15 cellular contexts compared by ENCODE assay signal in the genomic region with DNA sequence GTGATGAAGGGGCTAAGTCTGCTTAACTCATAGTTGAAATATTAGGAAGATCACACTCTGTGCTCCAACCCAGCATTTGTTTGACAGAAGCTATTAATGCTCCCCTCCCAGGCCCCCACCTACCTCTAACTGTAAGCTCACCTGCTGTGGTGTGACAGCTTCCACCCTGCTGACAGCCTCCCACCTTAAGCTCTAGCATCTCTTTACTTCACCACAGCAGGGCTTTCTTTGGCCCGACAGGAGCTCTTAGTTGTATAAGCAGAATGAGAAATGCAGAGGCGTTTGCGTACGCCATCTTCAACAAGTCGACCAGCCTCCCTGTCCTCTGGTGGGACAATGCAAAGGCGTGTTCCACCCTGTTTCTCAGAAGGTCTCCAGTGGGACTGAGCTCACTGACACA.
DNase-seq lines count a peak whose midpoint lies in the region; ATAC-seq and TF ChIP-seq lines count a peak whose summit lies in the region.
"Had no signal": no experiment of that assay in that cellular context is flagged by ENCODE, and none has a peak within 500 bp of the region (broad histone marks: within the 10 kb centered on the region; RNA-seq: fewer than 3 reads in every experiment).

No MANE protein-coding gene starts in this region.

- H3K23me2 ChIP-seq in H9 (ENCODE audit: insufficient read length, low read depth, low read length, poor library complexity, severe bottlenecking): no peaks in the 10 kb centered on the region

- no peak overlapping the region for H2AFZ ChIP-seq in H9 (ENCODE audit: low read length)
- peak overlapping the region; percentile 39 for H2AFZ ChIP-seq in IMR-90 (replicated peaks; ENCODE audit: low read length, poor library complexity)

- H3K4me2 ChIP-seq in H9 (ENCODE audit: insufficient read depth, insufficient read length, low read length) (no peak overlapping the region), IMR-90 (ENCODE audit: low read depth, low read length) (no peak overlapping the region)

- no CpG with 5 or more reads among the region's 6 CpGs for WGBS in H9 (ENCODE audit: extremely low coverage, insufficient read length, low lambda C conversion rate)
- no CpG with 5 or more reads among the region's 6 CpGs for WGBS in IMR-90 (ENCODE audit: extremely low coverage in 2 of 2, insufficient read length in 1 of 2), 2 experiments

- no peak overlapping the region for H3T11ph ChIP-seq in H9 (ENCODE audit: low read length)

- no peaks in the 10 kb centered on the region for H3K27me3 ChIP-seq in H9 (ENCODE audit: insufficient read depth, low read length)
- no peaks in the 10 kb centered on the region for H3K27me3 ChIP-seq in IMR-90 (ENCODE audit: control insufficient read depth, insufficient read depth, low read length)

- intact Hi-C loops in IMR-90 (cut with micrococcal nuclease): no loop called here
- intact Hi-C loops in activated CD4-positive, alpha-beta T cell treated with anti-CD3 and anti-CD28 coated beads, Interleukin-2, amount 10 ng/mL, durations not matched to agents 24 days and 14 days (cut with micrococcal nuclease): no loop called here

- peaks cover 11% of the 10 kb centered on the region for H3K9me1 ChIP-seq in IMR-90 (ENCODE audit: insufficient read depth, low read length)

- H3K9me3 Mint-ChIP-seq in H9 (no peaks in the 10 kb centered on the region), neural crest cell (no peaks in the 10 kb centered on the region)
- H3K9me3 Mint-ChIP-seq in activated CD4-positive, alpha-beta T cell treated with anti-CD3 and anti-CD28 coated beads, Interleukin-2, amount 10 ng/mL, durations not matched to agents 24 days and 14 days: no peaks in the 10 kb centered on the region
- H3K9me3 Mint-ChIP-seq: CD4-positive, alpha-beta T cell had no signal

- no peak overlapping the region for H2BK15ac ChIP-seq in H9 (ENCODE audit: low read depth, low read length)
- no peak overlapping the region; the same call in 2 of the 3 replicates for H2BK15ac ChIP-seq in IMR-90 (ENCODE audit: low read depth, low read length)

- H3K23ac ChIP-seq in H9 (ENCODE audit: insufficient read length, low read depth, low read length): no peak overlapping the region
- no peak overlapping the region for H3K23ac ChIP-seq in IMR-90 (ENCODE audit: low read depth, low read length)

- DNase-seq in H9: no peak
- DNase-seq in IMR-90: no peak
- no peak for DNase-seq in neural crest cell (ENCODE audit: low read depth, low spot score)
- no peak for DNase-seq in retina
- DNase-seq in cerebellar nuclear complex (lab: John Stamatoyannopoulos, UW): no peak
- no peak for DNase-seq in activated CD4-positive, alpha-beta T cell treated with anti-CD3 and anti-CD28 coated beads, Interleukin-2, amount 10 ng/mL, durations not matched to agents 24 days and 14 days
- DNase-seq: Caco-2; CD4-positive, alpha-beta T cell; DMS79 treated with DMSO at 0.1 percent for 48 hours; GF-D8; GOT3; H7; KBM-7 had no signal

- dilution Hi-C loops in IMR-90 (cut with HindIII; ENCODE audit: low sequenced_read_pairs, unreplicated experiment): no loop called here

- H3K4me3 Mint-ChIP-seq in H9: no peak overlapping the region
- H3K4me3 Mint-ChIP-seq in neural crest cell: no peak overlapping the region
- no peak overlapping the region for H3K4me3 Mint-ChIP-seq in activated CD4-positive, alpha-beta T cell treated with anti-CD3 and anti-CD28 coated beads, Interleukin-2, amount 10 ng/mL, durations not matched to agents 24 days and 14 days
- H3K4me3 Mint-ChIP-seq: CD4-positive, alpha-beta T cell; IgD-negative memory B cell had no signal

- CTCF ChIA-PET in IMR-90 (lab: Yijun Ruan, JAX): no interaction called here

- no TSS peak for BruUV-seq in IMR-90 (replicated peaks; lab: Mats Ljungman, UMichigan)

- no peak for TF ChIP-seq RAD21 in IMR-90 (IDR thresholded peaks at IDR 0.05; ENCODE audit: low read length)

- H3K9ac ChIP-seq in H9 (ENCODE audit: extremely low read depth, insufficient read length, low read length) (no peak overlapping the region), IMR-90 (ENCODE audit: low read depth, low read length) (no peak overlapping the region)

- no peak overlapping the region for H3K4ac ChIP-seq in H9 (ENCODE audit: low read depth, low read length)
- H3K4ac ChIP-seq in IMR-90 (ENCODE audit: low read depth, low read length): no peak overlapping the region

- H3K4me1 ChIP-seq in H9 (ENCODE audit: insufficient read depth, low read length) (peaks cover 4% of the 10 kb centered on the region; the same call in 1 of the 2 replicates), IMR-90 (ENCODE audit: control insufficient read depth, insufficient read depth, low read length) (peaks cover 11% of the 10 kb centered on the region; the same call in 1 of the 2 replicates)
- H3K4me1 ChIP-seq: Caco-2 had no signal

- peaks cover 16 to 22% of the 10 kb centered on the region in 2 experiments for H3K4me1 Mint-ChIP-seq in H9
- peaks cover 4% of the 10 kb centered on the region for H3K4me1 Mint-ChIP-seq in neural crest cell
- H3K4me1 Mint-ChIP-seq in activated CD4-positive, alpha-beta T cell treated with anti-CD3 and anti-CD28 coated beads, Interleukin-2, amount 10 ng/mL, durations not matched to agents 24 days and 14 days: peaks cover 4% of the 10 kb centered on the region
- H3K4me1 Mint-ChIP-seq: IgD-negative memory B cell had no signal

- H4K8ac ChIP-seq in H9 (replicated peaks; ENCODE audit: insufficient read length, low read depth, low read length) (no peak overlapping the region), IMR-90 (ENCODE audit: low read depth in 2 of 2, low read length in 2 of 2) (no peak overlapping the region)

- H2AK5ac ChIP-seq in H9 (ENCODE audit: insufficient read length, low read length) (no peak overlapping the region), IMR-90 (ENCODE audit: low read depth, low read length) (no peak overlapping the region; the same call in 1 of the 2 replicates)

- H3K4me3 ChIP-seq in IMR-90 (ENCODE audit: insufficient read depth, low read depth, low read length): no peak overlapping the region

- H4K5ac ChIP-seq in H9 (ENCODE audit: insufficient read length, low read depth, low read length): no peak overlapping the region
- H4K5ac ChIP-seq in IMR-90 (ENCODE audit: low read depth, low read length): no peak overlapping the region

- H3K79me1 ChIP-seq in H9 (ENCODE audit: insufficient read depth, low read depth, low read length, poor library complexity, severe bottlenecking): no peaks in the 10 kb centered on the region
- H3K79me1 ChIP-seq in IMR-90 (ENCODE audit: low read depth in 1 of 2, low read length in 2 of 2): no peaks in the 10 kb centered on the region

- TF ChIP-seq CTCF in H9 (conservative IDR thresholded peaks at IDR 0.05) (no peak), IMR-90 (conservative IDR thresholded peaks at IDR 0.05; ENCODE audit: low read depth, low read length) (no peak), neural crest cell (conservative IDR thresholded peaks at IDR 0.05) (no peak)

- no peak overlapping the region for H2BK5ac ChIP-seq in H9 (ENCODE audit: insufficient read length, low read length)
- H2BK5ac ChIP-seq in IMR-90 (ENCODE audit: low read depth, low read length, poor library complexity, severe bottlenecking): no peak overlapping the region

- no peak overlapping the region for H3K14ac ChIP-seq in H9 (ENCODE audit: insufficient read depth, low read length)
- H3K14ac ChIP-seq in IMR-90 (replicated peaks; ENCODE audit: low read depth, low read length): no peak overlapping the region

- H3K27me3 Mint-ChIP-seq in H9 (ENCODE audit: low read depth) (no peaks in the 10 kb centered on the region), neural crest cell (ENCODE audit: low read depth) (no peaks in the 10 kb centered on the region)
- H3K27me3 Mint-ChIP-seq in activated CD4-positive, alpha-beta T cell treated with anti-CD3 and anti-CD28 coated beads, Interleukin-2, amount 10 ng/mL, durations not matched to agents 24 days and 14 days: no peaks in the 10 kb centered on the region
- H3K27me3 Mint-ChIP-seq: CD4-positive, alpha-beta T cell; IgD-negative memory B cell had no signal

- no peaks in the 10 kb centered on the region for H3K79me2 ChIP-seq in H9 (ENCODE audit: insufficient read depth, low read length)

- no peak overlapping the region for H3K56ac ChIP-seq in H9 (ENCODE audit: insufficient read length, low read depth, low read length)
- H3K56ac ChIP-seq in IMR-90 (ENCODE audit: extremely low read depth, insufficient read depth, low read length): no peak overlapping the region

- no peak overlapping the region for H2BK12ac ChIP-seq in H9 (ENCODE audit: insufficient read length, low read depth, low read length)

- H2BK120ac ChIP-seq in H9 (ENCODE audit: low read depth, low read length, poor library complexity, severe bottlenecking): no peak overlapping the region
- H2BK120ac ChIP-seq in IMR-90 (ENCODE audit: low read depth, low read length): peak overlapping the region; percentile 42; the same call in 1 of the 2 replicates

- H3K36me3 ChIP-seq in IMR-90 (ENCODE audit: control insufficient read depth, insufficient read depth, low read length): no peaks in the 10 kb centered on the region

- peak overlapping the region in 2 of 3 experiments; percentile 41 to 78; a peak in 3 of 7 replicates for H3K27ac Mint-ChIP-seq in H9
- H3K27ac Mint-ChIP-seq in neural crest cell (ENCODE audit: unreplicated experiment): peak overlapping the region; percentile 58
- no peak overlapping the region for H3K27ac Mint-ChIP-seq in activated CD4-positive, alpha-beta T cell treated with anti-CD3 and anti-CD28 coated beads, Interleukin-2, amount 10 ng/mL, durations not matched to agents 24 days and 14 days
- H3K27ac Mint-ChIP-seq: CD4-positive, alpha-beta T cell had no signal

- H3K27ac ChIP-seq in H9 (ENCODE audit: insufficient read length, low read depth, low read length): no peak overlapping the region
- H3K27ac ChIP-seq in IMR-90 (ENCODE audit: insufficient read depth, low read length): no peak overlapping the region
- H3K27ac ChIP-seq: C4-2B had no signal

- H2AK9ac ChIP-seq in IMR-90 (replicated peaks; ENCODE audit: low read depth, low read length, poor library complexity): peak overlapping the region; percentile 7

- H4K91ac ChIP-seq in H9 (ENCODE audit: insufficient read length, low read depth, low read length): no peak overlapping the region
- no peak overlapping the region for H4K91ac ChIP-seq in IMR-90 (ENCODE audit: insufficient read depth, low read depth, low read length)

- POLR2A ChIA-PET in IMR-90 (lab: Charles Lee; ENCODE audit: unreplicated experiment): no interaction called here

- H3K18ac ChIP-seq in H9 (ENCODE audit: insufficient read length, low read depth, low read length) (no peak overlapping the region), IMR-90 (ENCODE audit: low read depth, low read length) (no peak overlapping the region)

- H3K36me3 Mint-ChIP-seq in H9 (ENCODE audit: insufficient read depth in 1 of 3, low read depth in 3 of 3) (no peaks in the 10 kb centered on the region), neural crest cell (ENCODE audit: low read depth) (no peaks in the 10 kb centered on the region)
- no peaks in the 10 kb centered on the region for H3K36me3 Mint-ChIP-seq in activated CD4-positive, alpha-beta T cell treated with anti-CD3 and anti-CD28 coated beads, Interleukin-2, amount 10 ng/mL, durations not matched to agents 24 days and 14 days (ENCODE audit: low read depth)
- H3K36me3 Mint-ChIP-seq: IgD-negative memory B cell had no signal

- no peak for TF ChIP-seq POLR2A in IMR-90 (IDR thresholded peaks at IDR 0.05; ENCODE audit: low read depth, low read length)

- H4K20me1 ChIP-seq in H9 (ENCODE audit: control insufficient read depth, insufficient read depth, insufficient read length): no peaks in the 10 kb centered on the region
- H4K20me1 ChIP-seq in IMR-90 (ENCODE audit: insufficient read depth, low read length): no peaks in the 10 kb centered on the region

- ATAC-seq in IMR-90 (ENCODE audit: low read depth): no peak

- in situ Hi-C loops in IMR-90 (cut with MboI; ENCODE audit: low sequenced_read_pairs): no loop called here

- H3K9me3 ChIP-seq in H9 (ENCODE audit: control insufficient read depth, low read depth, low read length): no peaks in the 10 kb centered on the region
- no peaks in the 10 kb centered on the region for H3K9me3 ChIP-seq in IMR-90 (ENCODE audit: control insufficient read depth, insufficient read depth, low read length)

- H2BK20ac ChIP-seq in H9 (ENCODE audit: low read depth, low read length, poor library complexity, severe bottlenecking) (no peak overlapping the region), IMR-90 (ENCODE audit: low read depth, low read length) (no peak overlapping the region)
